1 cellular context compared by ENCODE assay signal in the genomic region with DNA sequence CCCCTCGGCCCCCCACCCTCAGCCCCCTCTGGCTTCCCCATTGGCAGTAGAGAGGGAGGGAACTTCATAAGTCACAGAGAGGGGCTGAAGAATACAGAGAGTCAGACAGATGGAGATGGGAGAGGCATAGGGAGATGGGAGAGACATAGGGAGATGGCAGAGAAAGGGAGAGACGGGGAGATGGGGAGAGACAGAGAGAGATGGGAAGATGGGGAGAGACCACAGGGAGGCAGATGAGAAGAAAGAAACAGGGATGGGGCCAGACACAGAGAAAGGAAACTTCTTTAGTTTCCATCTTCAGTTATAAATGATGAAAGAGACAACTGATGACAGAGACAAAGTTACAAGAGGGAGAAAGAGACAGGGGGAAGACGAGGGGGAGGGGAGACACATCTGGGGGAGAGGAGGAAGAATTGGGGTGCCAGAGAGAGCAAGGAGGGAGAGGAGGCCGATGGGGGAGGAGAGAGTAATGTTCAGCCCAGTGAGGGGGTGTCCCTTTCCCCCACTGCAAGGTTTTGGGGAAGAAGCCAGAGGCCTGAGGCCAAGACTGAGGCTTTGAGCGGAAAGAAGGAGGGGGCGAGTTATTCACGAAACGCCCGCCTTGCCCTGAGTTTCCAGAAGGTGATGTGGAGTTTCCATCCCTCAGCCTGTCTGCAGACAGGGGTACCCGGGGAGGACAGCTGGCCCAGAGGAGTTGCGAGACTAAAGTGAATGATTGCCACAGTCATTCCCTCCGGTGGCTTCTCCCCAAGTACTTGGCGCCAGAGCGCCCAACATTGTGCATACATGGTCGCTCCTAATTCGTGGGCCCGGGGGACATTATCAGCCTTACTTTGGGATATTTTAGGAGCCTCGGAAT.
TF ChIP-seq lines count a peak whose summit lies in the region.

No MANE protein-coding gene starts in this region.

TF ChIP-seq in GM23338, 12 proteins besides CTCF, POLR2A, EP300 and RAD21 (continued from another document):
- TF ChIP-seq, protein P1, sequence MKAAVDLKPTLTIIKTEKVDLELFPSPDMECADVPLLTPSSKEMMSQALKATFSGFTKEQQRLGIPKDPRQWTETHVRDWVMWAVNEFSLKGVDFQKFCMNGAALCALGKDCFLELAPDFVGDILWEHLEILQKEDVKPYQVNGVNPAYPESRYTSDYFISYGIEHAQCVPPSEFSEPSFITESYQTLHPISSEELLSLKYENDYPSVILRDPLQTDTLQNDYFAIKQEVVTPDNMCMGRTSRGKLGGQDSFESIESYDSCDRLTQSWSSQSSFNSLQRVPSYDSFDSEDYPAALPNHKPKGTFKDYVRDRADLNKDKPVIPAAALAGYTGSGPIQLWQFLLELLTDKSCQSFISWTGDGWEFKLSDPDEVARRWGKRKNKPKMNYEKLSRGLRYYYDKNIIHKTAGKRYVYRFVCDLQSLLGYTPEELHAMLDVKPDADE (IDR thresholded peaks at IDR 0.05), result no peak
- TF ChIP-seq, protein P2, sequence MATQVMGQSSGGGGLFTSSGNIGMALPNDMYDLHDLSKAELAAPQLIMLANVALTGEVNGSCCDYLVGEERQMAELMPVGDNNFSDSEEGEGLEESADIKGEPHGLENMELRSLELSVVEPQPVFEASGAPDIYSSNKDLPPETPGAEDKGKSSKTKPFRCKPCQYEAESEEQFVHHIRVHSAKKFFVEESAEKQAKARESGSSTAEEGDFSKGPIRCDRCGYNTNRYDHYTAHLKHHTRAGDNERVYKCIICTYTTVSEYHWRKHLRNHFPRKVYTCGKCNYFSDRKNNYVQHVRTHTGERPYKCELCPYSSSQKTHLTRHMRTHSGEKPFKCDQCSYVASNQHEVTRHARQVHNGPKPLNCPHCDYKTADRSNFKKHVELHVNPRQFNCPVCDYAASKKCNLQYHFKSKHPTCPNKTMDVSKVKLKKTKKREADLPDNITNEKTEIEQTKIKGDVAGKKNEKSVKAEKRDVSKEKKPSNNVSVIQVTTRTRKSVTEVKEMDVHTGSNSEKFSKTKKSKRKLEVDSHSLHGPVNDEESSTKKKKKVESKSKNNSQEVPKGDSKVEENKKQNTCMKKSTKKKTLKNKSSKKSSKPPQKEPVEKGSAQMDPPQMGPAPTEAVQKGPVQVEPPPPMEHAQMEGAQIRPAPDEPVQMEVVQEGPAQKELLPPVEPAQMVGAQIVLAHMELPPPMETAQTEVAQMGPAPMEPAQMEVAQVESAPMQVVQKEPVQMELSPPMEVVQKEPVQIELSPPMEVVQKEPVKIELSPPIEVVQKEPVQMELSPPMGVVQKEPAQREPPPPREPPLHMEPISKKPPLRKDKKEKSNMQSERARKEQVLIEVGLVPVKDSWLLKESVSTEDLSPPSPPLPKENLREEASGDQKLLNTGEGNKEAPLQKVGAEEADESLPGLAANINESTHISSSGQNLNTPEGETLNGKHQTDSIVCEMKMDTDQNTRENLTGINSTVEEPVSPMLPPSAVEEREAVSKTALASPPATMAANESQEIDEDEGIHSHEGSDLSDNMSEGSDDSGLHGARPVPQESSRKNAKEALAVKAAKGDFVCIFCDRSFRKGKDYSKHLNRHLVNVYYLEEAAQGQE (IDR thresholded peaks at IDR 0.05; ENCODE audit: unreplicated experiment), result no peak
- TF ChIP-seq EZH2phosphoT487 (IDR thresholded peaks at IDR 0.05; ENCODE audit: unreplicated experiment) (no peak), CREB1 (CRISPR knock-in tag; IDR thresholded peaks at IDR 0.05; ENCODE audit: low read depth) (no peak), ZNF331 (CRISPR knock-in tag; IDR thresholded peaks at IDR 0.05; ENCODE audit: low read depth) (no peak), STAT1 (IDR thresholded peaks at IDR 0.05; ENCODE audit: unreplicated experiment) (no peak), POLR2AphosphoS5 (IDR thresholded peaks at IDR 0.05; ENCODE audit: low read depth) (no peak), JUNB (IDR thresholded peaks at IDR 0.05; ENCODE audit: unreplicated experiment) (no peak), NANOG (IDR thresholded peaks at IDR 0.05; ENCODE audit: borderline replicate concordance) (no peak)
- TF ChIP-seq, protein P3, sequence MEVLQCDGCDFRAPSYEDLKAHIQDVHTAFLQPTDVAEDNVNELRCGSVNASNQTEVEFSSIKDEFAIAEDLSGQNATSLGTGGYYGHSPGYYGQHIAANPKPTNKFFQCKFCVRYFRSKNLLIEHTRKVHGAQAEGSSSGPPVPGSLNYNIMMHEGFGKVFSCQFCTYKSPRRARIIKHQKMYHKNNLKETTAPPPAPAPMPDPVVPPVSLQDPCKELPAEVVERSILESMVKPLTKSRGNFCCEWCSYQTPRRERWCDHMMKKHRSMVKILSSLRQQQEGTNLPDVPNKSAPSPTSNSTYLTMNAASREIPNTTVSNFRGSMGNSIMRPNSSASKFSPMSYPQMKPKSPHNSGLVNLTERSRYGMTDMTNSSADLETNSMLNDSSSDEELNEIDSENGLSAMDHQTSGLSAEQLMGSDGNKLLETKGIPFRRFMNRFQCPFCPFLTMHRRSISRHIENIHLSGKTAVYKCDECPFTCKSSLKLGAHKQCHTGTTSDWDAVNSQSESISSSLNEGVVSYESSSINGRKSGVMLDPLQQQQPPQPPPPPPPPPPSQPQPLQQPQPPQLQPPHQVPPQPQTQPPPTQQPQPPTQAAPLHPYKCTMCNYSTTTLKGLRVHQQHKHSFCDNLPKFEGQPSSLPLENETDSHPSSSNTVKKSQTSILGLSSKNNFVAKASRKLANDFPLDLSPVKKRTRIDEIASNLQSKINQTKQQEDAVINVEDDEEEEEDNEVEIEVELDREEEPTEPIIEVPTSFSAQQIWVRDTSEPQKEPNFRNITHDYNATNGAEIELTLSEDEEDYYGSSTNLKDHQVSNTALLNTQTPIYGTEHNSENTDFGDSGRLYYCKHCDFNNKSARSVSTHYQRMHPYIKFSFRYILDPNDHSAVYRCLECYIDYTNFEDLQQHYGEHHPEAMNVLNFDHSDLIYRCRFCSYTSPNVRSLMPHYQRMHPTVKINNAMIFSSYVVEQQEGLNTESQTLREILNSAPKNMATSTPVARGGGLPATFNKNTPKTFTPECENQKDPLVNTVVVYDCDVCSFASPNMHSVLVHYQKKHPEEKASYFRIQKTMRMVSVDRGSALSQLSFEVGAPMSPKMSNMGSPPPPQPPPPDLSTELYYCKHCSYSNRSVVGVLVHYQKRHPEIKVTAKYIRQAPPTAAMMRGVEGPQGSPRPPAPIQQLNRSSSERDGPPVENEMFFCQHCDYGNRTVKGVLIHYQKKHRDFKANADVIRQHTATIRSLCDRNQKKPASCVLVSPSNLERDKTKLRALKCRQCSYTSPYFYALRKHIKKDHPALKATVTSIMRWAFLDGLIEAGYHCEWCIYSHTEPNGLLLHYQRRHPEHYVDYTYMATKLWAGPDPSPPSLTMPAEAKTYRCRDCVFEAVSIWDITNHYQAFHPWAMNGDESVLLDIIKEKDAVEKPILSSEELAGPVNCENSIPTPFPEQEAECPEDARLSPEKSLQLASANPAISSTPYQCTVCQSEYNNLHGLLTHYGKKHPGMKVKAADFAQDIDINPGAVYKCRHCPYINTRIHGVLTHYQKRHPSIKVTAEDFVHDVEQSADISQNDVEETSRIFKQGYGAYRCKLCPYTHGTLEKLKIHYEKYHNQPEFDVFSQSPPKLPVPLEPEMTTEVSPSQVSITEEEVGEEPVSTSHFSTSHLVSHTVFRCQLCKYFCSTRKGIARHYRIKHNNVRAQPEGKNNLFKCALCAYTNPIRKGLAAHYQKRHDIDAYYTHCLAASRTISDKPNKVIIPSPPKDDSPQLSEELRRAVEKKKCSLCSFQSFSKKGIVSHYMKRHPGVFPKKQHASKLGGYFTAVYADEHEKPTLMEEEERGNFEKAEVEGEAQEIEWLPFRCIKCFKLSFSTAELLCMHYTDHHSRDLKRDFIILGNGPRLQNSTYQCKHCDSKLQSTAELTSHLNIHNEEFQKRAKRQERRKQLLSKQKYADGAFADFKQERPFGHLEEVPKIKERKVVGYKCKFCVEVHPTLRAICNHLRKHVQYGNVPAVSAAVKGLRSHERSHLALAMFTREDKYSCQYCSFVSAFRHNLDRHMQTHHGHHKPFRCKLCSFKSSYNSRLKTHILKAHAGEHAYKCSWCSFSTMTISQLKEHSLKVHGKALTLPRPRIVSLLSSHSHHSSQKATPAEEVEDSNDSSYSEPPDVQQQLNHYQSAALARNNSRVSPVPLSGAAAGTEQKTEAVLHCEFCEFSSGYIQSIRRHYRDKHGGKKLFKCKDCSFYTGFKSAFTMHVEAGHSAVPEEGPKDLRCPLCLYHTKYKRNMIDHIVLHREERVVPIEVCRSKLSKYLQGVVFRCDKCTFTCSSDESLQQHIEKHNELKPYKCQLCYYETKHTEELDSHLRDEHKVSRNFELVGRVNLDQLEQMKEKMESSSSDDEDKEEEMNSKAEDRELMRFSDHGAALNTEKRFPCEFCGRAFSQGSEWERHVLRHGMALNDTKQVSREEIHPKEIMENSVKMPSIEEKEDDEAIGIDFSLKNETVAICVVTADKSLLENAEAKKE (CRISPR knock-in tag; IDR thresholded peaks at IDR 0.05), result no peak
